In genomic region chr2:101826716-101827115, GRCh38 we compare ENCODE assay signal across 17 cellular contexts.
DNase-seq lines count a peak whose midpoint lies in the region; ATAC-seq, FAIRE-seq and TF ChIP-seq lines count a peak whose summit lies in the region.
"Had no signal": no experiment of that assay in that cellular context is flagged by ENCODE, and none has a peak within 500 bp of the region (broad histone marks: within the 10 kb centered on the region; RNA-seq: fewer than 3 reads in every experiment).

No MANE protein-coding gene starts in this region.

- H3K4me1 ChIP-seq in HUES48 (ENCODE audit: control insufficient read depth, insufficient read depth, low read length) (peaks cover 21% of the 10 kb centered on the region), trophoblast cell (ENCODE audit: control insufficient read depth in 1 of 2, insufficient read depth in 2 of 2, low read length in 2 of 2) (peaks cover 9 to 18% of the 10 kb centered on the region in 2 experiments)

- no peak for TF ChIP-seq CTCF in bronchial epithelial cell (IDR thresholded peaks at IDR 0.05; ENCODE audit: insufficient read depth, low read length, severe bottlenecking)

- H3K9ac ChIP-seq in HUES48 (ENCODE audit: low read depth, low read length), result no peak overlapping the region
- H3K9ac ChIP-seq in trophoblast cell (ENCODE audit: low read length), result no peak overlapping the region
- H3K9ac ChIP-seq: KMS-11 had no signal

- no peaks in the 10 kb centered on the region for H3K79me2 ChIP-seq in trophoblast cell (ENCODE audit: control insufficient read depth, insufficient read depth, low read length, poor library complexity)

- no peak for ATAC-seq in GM18868 (IDR thresholded peaks at IDR 0.05; ENCODE audit: unreplicated experiment)
- ATAC-seq: activated T-cell treated with anti-CD3 and anti-CD28 coated beads, Interleukin-2, amount 50 U/mL, for 4 hours; mucosa of descending colon had no signal

- H3K14ac ChIP-seq in trophoblast cell (ENCODE audit: low read length), result no peak overlapping the region

- H4K8ac ChIP-seq in trophoblast cell (ENCODE audit: low read depth, low read length), result no peak overlapping the region

- no CpG with 5 or more reads among the region's 2 CpGs for WGBS in trophoblast cell (ENCODE audit: extremely low coverage, insufficient coverage, insufficient read length)

- no peak overlapping the region for H4K12ac ChIP-seq in trophoblast cell (ENCODE audit: low read depth, low read length)

- no peak overlapping the region for H3K4me2 ChIP-seq in trophoblast cell (ENCODE audit: low read length)
- H3K4me2 ChIP-seq: KMS-11 had no signal

- no peak for FAIRE-seq in bronchial epithelial cell (lab: Jason Lieb, UNC)
- FAIRE-seq: pancreas had no signal

- H3K27ac Mint-ChIP-seq in T-helper 1 cell treated with Interleukin-12 subunit alpha and Interleukin-12 subunit beta and Interleukin-4 antibody, amounts not matched to agents 30 μg/mL and 1 μg/mL, for 36 hours, result peak overlapping the region; percentile 55

- H3K4ac ChIP-seq in trophoblast cell (ENCODE audit: low read depth, low read length), result no peak overlapping the region

- no peak overlapping the region for H2AK5ac ChIP-seq in trophoblast cell (ENCODE audit: low read length)

- peaks cover 75% of the 10 kb centered on the region for H3K4me1 Mint-ChIP-seq in T-helper 1 cell treated with Interleukin-12 subunit alpha and Interleukin-12 subunit beta and Interleukin-4 antibody, amounts not matched to agents 30 μg/mL and 1 μg/mL, for 36 hours (ENCODE audit: low read depth)

- no peaks in the 10 kb centered on the region for H3K9me3 Mint-ChIP-seq in T-helper 1 cell treated with Interleukin-12 subunit alpha and Interleukin-12 subunit beta and Interleukin-4 antibody, amounts not matched to agents 30 μg/mL and 1 μg/mL, for 36 hours
- H3K9me3 Mint-ChIP-seq: activated T-cell treated with anti-CD3 and anti-CD28 coated beads, Interleukin-2, amount 50 U/mL, for 4 hours had no signal

- H3K36me3 ChIP-seq in HUES48 (ENCODE audit: control insufficient read depth, insufficient read depth, low read length) (peaks cover 70% of the 10 kb centered on the region), bronchial epithelial cell (ENCODE audit: control insufficient read depth, insufficient read depth, low read length) (peaks cover 4% of the 10 kb centered on the region), trophoblast cell (ENCODE audit: control insufficient read depth in 1 of 2, insufficient read depth in 2 of 2, low read length in 2 of 2) (peaks cover 12 to 19% of the 10 kb centered on the region in 2 experiments)
- H3K36me3 ChIP-seq: pancreas had no signal

- H3K9me3 ChIP-seq in HUES48 (ENCODE audit: control insufficient read depth, insufficient read depth, low read length) (no peaks in the 10 kb centered on the region), trophoblast cell (ENCODE audit: insufficient read depth, low read depth, low read length) (no peaks in the 10 kb centered on the region)
- H3K9me3 ChIP-seq: mucosa of descending colon, pancreas had no signal

- no peak for DNase-seq in T-helper 1 cell
- DNase-seq in bronchial epithelial cell (ENCODE audit: low read depth), result peak; percentile 63
- no peak for DNase-seq in trophoblast cell
- DNase-seq in DMS79 treated with DMSO at 0.1 percent for 48 hours (lab: John Stamatoyannopoulos, UW), result no peak
- DNase-seq in NCI-H2081 (lab: John Stamatoyannopoulos, UW), result no peak
- DNase-seq: 8988T; activated CD4-positive, CD25-positive, alpha-beta regulatory T cell treated with anti-CD3 and anti-CD28 coated beads, Interleukin-2, amount 50 U/mL, for 72 hours; activated T-cell treated with anti-CD3 and anti-CD28 coated beads, Interleukin-2, amount 50 U/mL, for 4 hours; mucosa of descending colon; NCI-H1436; NCI-H510A; pancreas; stimulated activated CD4-positive, alpha-beta T cell treated with anti-CD3 and anti-CD28 coated beads, Interleukin-12 subunit alpha, Interleukin-12 subunit beta, amount 100 ng/mL, for 4 hours had no signal

- H3K4me3 ChIP-seq in HUES48 (ENCODE audit: low read depth, low read length), result no peak overlapping the region
- no peak overlapping the region for H3K4me3 ChIP-seq in bronchial epithelial cell (ENCODE audit: low read depth, low read length)
- no peak overlapping the region for H3K4me3 ChIP-seq in trophoblast cell (ENCODE audit: low read depth, low read length)
- H3K4me3 ChIP-seq: mucosa of descending colon, pancreas had no signal

- H3K79me1 ChIP-seq in trophoblast cell (ENCODE audit: low read length), result peaks cover 5% of the 10 kb centered on the region

- H3K27ac ChIP-seq in HUES48 (ENCODE audit: low read depth, low read length) (peak overlapping the region; percentile 69), trophoblast cell (ENCODE audit: low read depth, low read length) (peak overlapping the region; percentile 79)
- H3K27ac ChIP-seq: KMS-11, pancreas had no signal

- no peak overlapping the region for H3K4me3 Mint-ChIP-seq in T-helper 1 cell treated with Interleukin-12 subunit alpha and Interleukin-12 subunit beta and Interleukin-4 antibody, amounts not matched to agents 30 μg/mL and 1 μg/mL, for 36 hours
- H3K4me3 Mint-ChIP-seq: activated T-cell treated with anti-CD3 and anti-CD28 coated beads, Interleukin-2, amount 50 U/mL, for 4 hours had no signal

- H3K27me3 ChIP-seq in HUES48 (ENCODE audit: control insufficient read depth, insufficient read depth, low read length) (no peaks in the 10 kb centered on the region), bronchial epithelial cell (ENCODE audit: control insufficient read depth, insufficient read depth, low read length) (no peaks in the 10 kb centered on the region), trophoblast cell (ENCODE audit: insufficient read depth, low read length) (no peaks in the 10 kb centered on the region)
- H3K27me3 ChIP-seq: pancreas had no signal

- no peak overlapping the region for H2AFZ ChIP-seq in trophoblast cell (ENCODE audit: insufficient read depth, low read length, poor library complexity)

- H2BK120ac ChIP-seq in trophoblast cell (ENCODE audit: insufficient read depth, low read length, poor library complexity), result no peak overlapping the region

- H2BK5ac ChIP-seq in trophoblast cell (ENCODE audit: low read depth, low read length, poor library complexity), result no peak overlapping the region

- no peak overlapping the region for H3K23ac ChIP-seq in trophoblast cell (ENCODE audit: low read length)

- H3K18ac ChIP-seq in trophoblast cell (ENCODE audit: low read length), result no peak overlapping the region

- no peak overlapping the region for H4K91ac ChIP-seq in trophoblast cell (ENCODE audit: low read depth, low read length)

- H3K27me3 Mint-ChIP-seq in T-helper 1 cell treated with Interleukin-12 subunit alpha and Interleukin-12 subunit beta and Interleukin-4 antibody, amounts not matched to agents 30 μg/mL and 1 μg/mL, for 36 hours (ENCODE audit: low read depth), result no peaks in the 10 kb centered on the region

- no peak overlapping the region for H2BK12ac ChIP-seq in trophoblast cell (ENCODE audit: low read length)

- H3K36me3 Mint-ChIP-seq in T-helper 1 cell treated with Interleukin-12 subunit alpha and Interleukin-12 subunit beta and Interleukin-4 antibody, amounts not matched to agents 30 μg/mL and 1 μg/mL, for 36 hours (ENCODE audit: low read depth), result peaks cover 22% of the 10 kb centered on the region
